1 cellular context compared by ENCODE assay signal in genomic region chr3:49873623-49874022, GRCh38.
TF ChIP-seq lines count a peak whose summit lies in the region.

No MANE protein-coding gene starts in this region.

TF ChIP-seq in HepG2, 621 proteins besides CTCF, POLR2A, EP300 and RAD21 (continued from another document and continues in another):
- TF ChIP-seq FOXO4 (CRISPR knock-in tag; conservative IDR thresholded peaks at IDR 0.05) (no peak), ZNF230 (CRISPR knock-in tag; IDR thresholded peaks at IDR 0.05) (peak; percentile 2; the same call in 1 of the 2 replicates), ATF1 (CRISPR knock-in tag; IDR thresholded peaks at IDR 0.05) (no peak), ZNF629 (CRISPR knock-in tag; conservative IDR thresholded peaks at IDR 0.05) (no peak), ZNF350 (CRISPR knock-in tag; IDR thresholded peaks at IDR 0.05; ENCODE audit: borderline replicate concordance, low read depth) (peak; percentile 73), NFIC (IDR thresholded peaks at IDR 0.05; ENCODE audit: low read length) (no peak), RNF2 (conservative IDR thresholded peaks at IDR 0.05; ENCODE audit: low read depth) (0 out of 2 replicates have a peak, but pooled peaks have one; percentile 58), FOXC1 (CRISPR knock-in tag; IDR thresholded peaks at IDR 0.05; ENCODE audit: borderline replicate concordance) (no peak), ZNF510 (CRISPR knock-in tag; IDR thresholded peaks at IDR 0.05; ENCODE audit: low read depth) (no peak), ZNF550 (CRISPR knock-in tag; IDR thresholded peaks at IDR 0.05; ENCODE audit: borderline replicate concordance) (no peak), FOSL2 (CRISPR knock-in tag; IDR thresholded peaks at IDR 0.05) (no peak), GMEB1 (CRISPR knock-in tag; IDR thresholded peaks at IDR 0.05; ENCODE audit: borderline replicate concordance) (no peak), ZNF468 (CRISPR knock-in tag; IDR thresholded peaks at IDR 0.05) (no peak), RFX3 (CRISPR knock-in tag; IDR thresholded peaks at IDR 0.05) (no peak), ZNF788 (CRISPR knock-in tag; IDR thresholded peaks at IDR 0.05; ENCODE audit: borderline replicate concordance) (0 out of 2 replicates have a peak, but pooled peaks have one; percentile 40), DZIP1 (CRISPR knock-in tag; IDR thresholded peaks at IDR 0.05) (no peak), ARNT2 (CRISPR knock-in tag; IDR thresholded peaks at IDR 0.05; ENCODE audit: low read depth) (no peak), TCF12 (IDR thresholded peaks at IDR 0.05) (no peak), TCF12 (CRISPR knock-in tag; IDR thresholded peaks at IDR 0.05) (no peak), MXD1 (CRISPR knock-in tag; IDR thresholded peaks at IDR 0.05) (peak; percentile 32; the same call in 1 of the 2 replicates), MXD3 (CRISPR knock-in tag; IDR thresholded peaks at IDR 0.05) (no peak), BATF2 (CRISPR knock-in tag; IDR thresholded peaks at IDR 0.05) (no peak), ZNF44 (CRISPR knock-in tag; IDR thresholded peaks at IDR 0.05) (no peak)
- TF ChIP-seq, protein P1, sequence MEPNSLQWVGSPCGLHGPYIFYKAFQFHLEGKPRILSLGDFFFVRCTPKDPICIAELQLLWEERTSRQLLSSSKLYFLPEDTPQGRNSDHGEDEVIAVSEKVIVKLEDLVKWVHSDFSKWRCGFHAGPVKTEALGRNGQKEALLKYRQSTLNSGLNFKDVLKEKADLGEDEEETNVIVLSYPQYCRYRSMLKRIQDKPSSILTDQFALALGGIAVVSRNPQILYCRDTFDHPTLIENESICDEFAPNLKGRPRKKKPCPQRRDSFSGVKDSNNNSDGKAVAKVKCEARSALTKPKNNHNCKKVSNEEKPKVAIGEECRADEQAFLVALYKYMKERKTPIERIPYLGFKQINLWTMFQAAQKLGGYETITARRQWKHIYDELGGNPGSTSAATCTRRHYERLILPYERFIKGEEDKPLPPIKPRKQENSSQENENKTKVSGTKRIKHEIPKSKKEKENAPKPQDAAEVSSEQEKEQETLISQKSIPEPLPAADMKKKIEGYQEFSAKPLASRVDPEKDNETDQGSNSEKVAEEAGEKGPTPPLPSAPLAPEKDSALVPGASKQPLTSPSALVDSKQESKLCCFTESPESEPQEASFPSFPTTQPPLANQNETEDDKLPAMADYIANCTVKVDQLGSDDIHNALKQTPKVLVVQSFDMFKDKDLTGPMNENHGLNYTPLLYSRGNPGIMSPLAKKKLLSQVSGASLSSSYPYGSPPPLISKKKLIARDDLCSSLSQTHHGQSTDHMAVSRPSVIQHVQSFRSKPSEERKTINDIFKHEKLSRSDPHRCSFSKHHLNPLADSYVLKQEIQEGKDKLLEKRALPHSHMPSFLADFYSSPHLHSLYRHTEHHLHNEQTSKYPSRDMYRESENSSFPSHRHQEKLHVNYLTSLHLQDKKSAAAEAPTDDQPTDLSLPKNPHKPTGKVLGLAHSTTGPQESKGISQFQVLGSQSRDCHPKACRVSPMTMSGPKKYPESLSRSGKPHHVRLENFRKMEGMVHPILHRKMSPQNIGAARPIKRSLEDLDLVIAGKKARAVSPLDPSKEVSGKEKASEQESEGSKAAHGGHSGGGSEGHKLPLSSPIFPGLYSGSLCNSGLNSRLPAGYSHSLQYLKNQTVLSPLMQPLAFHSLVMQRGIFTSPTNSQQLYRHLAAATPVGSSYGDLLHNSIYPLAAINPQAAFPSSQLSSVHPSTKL (CRISPR knock-in tag; IDR thresholded peaks at IDR 0.05), result peak; percentile 63; the same call in 1 of the 2 replicates
- TF ChIP-seq, protein P2, sequence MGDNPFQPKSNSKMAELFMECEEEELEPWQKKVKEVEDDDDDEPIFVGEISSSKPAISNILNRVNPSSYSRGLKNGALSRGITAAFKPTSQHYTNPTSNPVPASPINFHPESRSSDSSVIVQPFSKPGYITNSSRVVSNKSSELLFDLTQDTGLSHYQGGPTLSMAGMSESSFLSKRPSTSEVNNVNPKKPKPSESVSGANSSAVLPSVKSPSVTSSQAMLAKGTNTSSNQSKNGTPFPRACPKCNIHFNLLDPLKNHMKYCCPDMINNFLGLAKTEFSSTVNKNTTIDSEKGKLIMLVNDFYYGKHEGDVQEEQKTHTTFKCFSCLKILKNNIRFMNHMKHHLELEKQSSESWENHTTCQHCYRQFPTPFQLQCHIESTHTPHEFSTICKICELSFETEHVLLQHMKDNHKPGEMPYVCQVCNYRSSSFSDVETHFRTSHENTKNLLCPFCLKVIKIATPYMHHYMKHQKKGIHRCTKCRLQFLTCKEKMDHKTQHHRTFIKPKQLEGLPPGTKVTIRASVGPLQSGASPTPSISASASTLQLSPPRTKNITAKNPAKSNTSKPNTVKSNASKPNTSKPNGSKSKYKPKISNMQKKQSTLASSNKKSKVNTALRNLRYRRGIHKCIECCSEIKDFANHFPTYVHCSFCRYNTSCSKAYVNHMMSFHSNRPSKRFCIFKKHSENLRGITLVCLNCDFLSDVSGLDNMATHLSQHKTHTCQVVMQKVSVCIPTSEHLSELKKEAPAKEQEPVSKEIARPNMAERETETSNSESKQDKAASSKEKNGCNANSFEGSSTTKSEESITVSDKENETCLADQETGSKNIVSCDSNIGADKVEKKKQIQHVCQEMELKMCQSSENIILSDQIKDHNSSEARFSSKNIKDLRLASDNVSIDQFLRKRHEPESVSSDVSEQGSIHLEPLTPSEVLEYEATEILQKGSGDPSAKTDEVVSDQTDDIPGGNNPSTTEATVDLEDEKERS (CRISPR knock-in tag; IDR thresholded peaks at IDR 0.05), result peak; percentile 67; the same call in 1 of the 2 replicates
- TF ChIP-seq, protein P3, sequence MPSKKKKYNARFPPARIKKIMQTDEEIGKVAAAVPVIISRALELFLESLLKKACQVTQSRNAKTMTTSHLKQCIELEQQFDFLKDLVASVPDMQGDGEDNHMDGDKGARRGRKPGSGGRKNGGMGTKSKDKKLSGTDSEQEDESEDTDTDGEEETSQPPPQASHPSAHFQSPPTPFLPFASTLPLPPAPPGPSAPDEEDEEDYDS (CRISPR knock-in tag; IDR thresholded peaks at IDR 0.05), result peak; percentile 34; the same call in 1 of the 2 replicates
- TF ChIP-seq, protein P4, sequence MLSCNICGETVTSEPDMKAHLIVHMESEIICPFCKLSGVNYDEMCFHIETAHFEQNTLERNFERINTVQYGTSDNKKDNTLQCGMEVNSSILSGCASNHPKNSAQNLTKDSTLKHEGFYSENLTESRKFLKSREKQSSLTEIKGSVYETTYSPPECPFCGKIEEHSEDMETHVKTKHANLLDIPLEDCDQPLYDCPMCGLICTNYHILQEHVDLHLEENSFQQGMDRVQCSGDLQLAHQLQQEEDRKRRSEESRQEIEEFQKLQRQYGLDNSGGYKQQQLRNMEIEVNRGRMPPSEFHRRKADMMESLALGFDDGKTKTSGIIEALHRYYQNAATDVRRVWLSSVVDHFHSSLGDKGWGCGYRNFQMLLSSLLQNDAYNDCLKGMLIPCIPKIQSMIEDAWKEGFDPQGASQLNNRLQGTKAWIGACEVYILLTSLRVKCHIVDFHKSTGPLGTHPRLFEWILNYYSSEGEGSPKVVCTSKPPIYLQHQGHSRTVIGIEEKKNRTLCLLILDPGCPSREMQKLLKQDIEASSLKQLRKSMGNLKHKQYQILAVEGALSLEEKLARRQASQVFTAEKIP (CRISPR knock-in tag; IDR thresholded peaks at IDR 0.05; ENCODE audit: borderline replicate concordance), result no peak
- TF ChIP-seq, protein P5, sequence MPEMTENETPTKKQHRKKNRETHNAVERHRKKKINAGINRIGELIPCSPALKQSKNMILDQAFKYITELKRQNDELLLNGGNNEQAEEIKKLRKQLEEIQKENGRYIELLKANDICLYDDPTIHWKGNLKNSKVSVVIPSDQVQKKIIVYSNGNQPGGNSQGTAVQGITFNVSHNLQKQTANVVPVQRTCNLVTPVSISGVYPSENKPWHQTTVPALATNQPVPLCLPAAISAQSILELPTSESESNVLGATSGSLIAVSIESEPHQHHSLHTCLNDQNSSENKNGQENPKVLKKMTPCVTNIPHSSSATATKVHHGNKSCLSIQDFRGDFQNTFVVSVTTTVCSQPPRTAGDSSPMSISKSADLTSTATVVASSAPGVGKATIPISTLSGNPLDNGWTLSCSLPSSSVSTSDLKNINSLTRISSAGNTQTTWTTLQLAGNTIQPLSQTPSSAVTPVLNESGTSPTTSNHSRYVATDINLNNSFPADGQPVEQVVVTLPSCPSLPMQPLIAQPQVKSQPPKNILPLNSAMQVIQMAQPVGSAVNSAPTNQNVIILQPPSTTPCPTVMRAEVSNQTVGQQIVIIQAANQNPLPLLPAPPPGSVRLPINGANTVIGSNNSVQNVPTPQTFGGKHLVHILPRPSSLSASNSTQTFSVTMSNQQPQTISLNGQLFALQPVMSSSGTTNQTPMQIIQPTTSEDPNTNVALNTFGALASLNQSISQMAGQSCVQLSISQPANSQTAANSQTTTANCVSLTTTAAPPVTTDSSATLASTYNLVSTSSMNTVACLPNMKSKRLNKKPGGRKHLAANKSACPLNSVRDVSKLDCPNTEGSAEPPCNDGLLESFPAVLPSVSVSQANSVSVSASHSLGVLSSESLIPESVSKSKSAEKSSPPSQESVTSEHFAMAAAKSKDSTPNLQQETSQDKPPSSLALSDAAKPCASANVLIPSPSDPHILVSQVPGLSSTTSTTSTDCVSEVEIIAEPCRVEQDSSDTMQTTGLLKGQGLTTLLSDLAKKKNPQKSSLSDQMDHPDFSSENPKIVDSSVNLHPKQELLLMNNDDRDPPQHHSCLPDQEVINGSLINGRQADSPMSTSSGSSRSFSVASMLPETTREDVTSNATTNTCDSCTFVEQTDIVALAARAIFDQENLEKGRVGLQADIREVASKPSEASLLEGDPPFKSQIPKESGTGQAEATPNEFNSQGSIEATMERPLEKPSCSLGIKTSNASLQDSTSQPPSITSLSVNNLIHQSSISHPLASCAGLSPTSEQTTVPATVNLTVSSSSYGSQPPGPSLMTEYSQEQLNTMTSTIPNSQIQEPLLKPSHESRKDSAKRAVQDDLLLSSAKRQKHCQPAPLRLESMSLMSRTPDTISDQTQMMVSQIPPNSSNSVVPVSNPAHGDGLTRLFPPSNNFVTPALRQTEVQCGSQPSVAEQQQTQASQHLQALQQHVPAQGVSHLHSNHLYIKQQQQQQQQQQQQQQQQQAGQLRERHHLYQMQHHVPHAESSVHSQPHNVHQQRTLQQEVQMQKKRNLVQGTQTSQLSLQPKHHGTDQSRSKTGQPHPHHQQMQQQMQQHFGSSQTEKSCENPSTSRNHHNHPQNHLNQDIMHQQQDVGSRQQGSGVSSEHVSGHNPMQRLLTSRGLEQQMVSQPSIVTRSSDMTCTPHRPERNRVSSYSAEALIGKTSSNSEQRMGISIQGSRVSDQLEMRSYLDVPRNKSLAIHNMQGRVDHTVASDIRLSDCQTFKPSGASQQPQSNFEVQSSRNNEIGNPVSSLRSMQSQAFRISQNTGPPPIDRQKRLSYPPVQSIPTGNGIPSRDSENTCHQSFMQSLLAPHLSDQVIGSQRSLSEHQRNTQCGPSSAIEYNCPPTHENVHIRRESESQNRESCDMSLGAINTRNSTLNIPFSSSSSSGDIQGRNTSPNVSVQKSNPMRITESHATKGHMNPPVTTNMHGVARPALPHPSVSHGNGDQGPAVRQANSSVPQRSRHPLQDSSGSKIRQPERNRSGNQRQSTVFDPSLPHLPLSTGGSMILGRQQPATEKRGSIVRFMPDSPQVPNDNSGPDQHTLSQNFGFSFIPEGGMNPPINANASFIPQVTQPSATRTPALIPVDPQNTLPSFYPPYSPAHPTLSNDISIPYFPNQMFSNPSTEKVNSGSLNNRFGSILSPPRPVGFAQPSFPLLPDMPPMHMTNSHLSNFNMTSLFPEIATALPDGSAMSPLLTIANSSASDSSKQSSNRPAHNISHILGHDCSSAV (CRISPR knock-in tag; IDR thresholded peaks at IDR 0.05; ENCODE audit: borderline replicate concordance), result no peak
